15 cellular contexts compared by ENCODE assay signal in genomic region chr11:44379141-44380008, GRCh38.
DNase-seq lines count a peak whose midpoint lies in the region; ATAC-seq and TF ChIP-seq lines count a peak whose summit lies in the region.
"Had no signal": no experiment of that assay in that cellular context is flagged by ENCODE, and none has a peak within 500 bp of the region (broad histone marks: within the 10 kb centered on the region; RNA-seq: fewer than 3 reads in every experiment).

No MANE protein-coding gene starts in this region.

- no peak overlapping the region for H3K4me3 Mint-ChIP-seq in glutamatergic neuron (ENCODE audit: unreplicated experiment)
- H3K4me3 Mint-ChIP-seq: GM23338 had no signal

- DNase-seq in Right ventricle myocardium inferior (ENCODE audit: missing footprints) = no peak
- no peak for DNase-seq in left ventricle myocardium inferior
- peak; percentile 58 for DNase-seq in NCI-H2029 (lab: John Stamatoyannopoulos, UW)
- no peak for DNase-seq in heart right ventricle
- DNase-seq in posterior vena cava (ENCODE audit: low spot score) = peak; percentile 60
- DNase-seq in glutamatergic neuron = no peak
- no peak for DNase-seq in A172 (ENCODE audit: low spot score)
- DNase-seq in stimulated activated CD4-positive, alpha-beta T cell treated with anti-CD3 and anti-CD28 coated beads, Interleukin-2, amount 100 ng/mL, for 24 hours = no peak
- DNase-seq: KG1, NCI-H1048, NCI-H187 treated with DMSO at 0.1 percent for 48 hours had no signal

- H3K36me3 ChIP-seq in left ventricle myocardium inferior (no peaks in the 10 kb centered on the region), heart right ventricle (no peaks in the 10 kb centered on the region)

- peaks cover 10% of the 10 kb centered on the region for H3K9me3 ChIP-seq in left ventricle myocardium inferior (replicated peaks)
- peaks cover 0 to 10% (median 0%) of the 10 kb centered on the region in 11 donors for H3K9me3 ChIP-seq in heart right ventricle

- intact Hi-C loops in Right ventricle myocardium inferior (cut with DNase I) (no loop called here), left ventricle myocardium inferior (cut with micrococcal nuclease) (no loop called here), heart right ventricle (cut with DNase I) (no loop called here), posterior vena cava (cut with DNase I) (no loop called here)

- no peak overlapping the region for H3K27ac ChIP-seq in left ventricle myocardium inferior (replicated peaks)
- no peak overlapping the region for H3K27ac ChIP-seq in heart right ventricle
- H3K27ac ChIP-seq: HL-60 had no signal

- peaks cover 9% of the 10 kb centered on the region for H3K27me3 Mint-ChIP-seq in glutamatergic neuron (ENCODE audit: unreplicated experiment)

- no peak overlapping the region for H3K27ac Mint-ChIP-seq in glutamatergic neuron (ENCODE audit: unreplicated experiment)
- H3K27ac Mint-ChIP-seq: GM23338 had no signal

- H3K4me3 ChIP-seq in left ventricle myocardium inferior = no peak overlapping the region
- H3K4me3 ChIP-seq in heart right ventricle = no peak overlapping the region
- H3K4me3 ChIP-seq: GM23338 had no signal

- no peak for TF ChIP-seq CTCF in left ventricle myocardium inferior (IDR thresholded peaks at IDR 0.05; ENCODE audit: borderline replicate concordance)
- no peak for TF ChIP-seq CTCF in heart right ventricle (IDR thresholded peaks at IDR 0.05)
- no peak for TF ChIP-seq CTCF in glutamatergic neuron (IDR thresholded peaks at IDR 0.05; ENCODE audit: partially characterized antibody, unreplicated experiment)

- H3K27me3 ChIP-seq in left ventricle myocardium inferior (ENCODE audit: low read depth) (peaks cover 25% of the 10 kb centered on the region), heart right ventricle (peaks cover 0 to 30% (median 5%) of the 10 kb centered on the region in 7 donors)

- H3K4me1 ChIP-seq in left ventricle myocardium inferior = no peaks in the 10 kb centered on the region
- H3K4me1 ChIP-seq in heart right ventricle = no peaks in the 10 kb centered on the region

- 70 to 80% methylated on average over 10 to 11 of the region's 11 CpGs for WGBS in heart right ventricle, 2 donors

- ATAC-seq in Right ventricle myocardium inferior (peak; percentile 58), heart right ventricle (peak in 7 of 8 donors; percentile 22 to 79 (median 68))
- ATAC-seq: GM23338, Panc1, SK-N-SH treated with all-trans-retinoic acid at 6 μM for 48 hours had no signal

- H3K36me3 Mint-ChIP-seq in glutamatergic neuron (ENCODE audit: unreplicated experiment) = no peaks in the 10 kb centered on the region

- no peaks in the 10 kb centered on the region for H3K4me1 Mint-ChIP-seq in glutamatergic neuron (ENCODE audit: low read depth, unreplicated experiment)
- H3K4me1 Mint-ChIP-seq: GM23338 had no signal

- no peaks in the 10 kb centered on the region for H3K9me3 Mint-ChIP-seq in glutamatergic neuron (ENCODE audit: unreplicated experiment)
- H3K9me3 Mint-ChIP-seq: GM23338 had no signal

Comparison
In these comparisons a context has a peak if more than half of its experiments do, and no peak if none do; other contexts are left out.
1. DNase-seq: peak in NCI-H2029 (single experiment) and posterior vena cava (single experiment); none in Right ventricle myocardium inferior (single experiment), left ventricle myocardium inferior (single experiment), heart right ventricle (0 of 2), glutamatergic neuron (single experiment), A172 (single experiment) and stimulated activated CD4-positive, alpha-beta T cell treated with anti-CD3 and anti-CD28 coated beads, Interleukin-2, amount 100 ng/mL, for 24 hours (0 of 2).